5 cellular contexts compared by ENCODE assay signal in genomic region chr7:67269916-67270315, GRCh38.
DNase-seq lines count a peak whose midpoint lies in the region; ATAC-seq, FAIRE-seq and TF ChIP-seq lines count a peak whose summit lies in the region.
"Not testable (repeated sequence)": the region's sequence is repeated elsewhere in the genome, so short reads cannot be mapped to it uniquely, and the experiment has no call there.

No MANE protein-coding gene starts in this region.

- not testable (repeated sequence) for H2AFZ ChIP-seq in GM12878 (ENCODE audit: control insufficient read depth, low read depth, low read length)

- not testable (repeated sequence) for H3K4me3 ChIP-seq in Panc1 (ENCODE audit: low read depth in 2 of 2, low read length in 2 of 2); GM12878

- BruUV-seq in Panc1 (replicated peaks; lab: Mats Ljungman, UMichigan) (TSS peak; percentile 66), GM12878 (replicated peaks; lab: Mats Ljungman, UMichigan) (TSS peak; percentile 57)

- not testable (repeated sequence) for FAIRE-seq in GM12878 (lab: Jason Lieb, UNC)

- TF ChIP-seq CTCF in Panc1 (IDR thresholded peaks at IDR 0.05); GM12878 (IDR thresholded peaks at IDR 0.05 in 2 of 3, conservative IDR thresholded peaks at IDR 0.05 in 1 of 3; ENCODE audit: control insufficient read depth in 2 of 3, extremely low read depth in 1 of 3, insufficient read depth in 1 of 3, low read depth in 3 of 3, low read length in 3 of 3): not testable (repeated sequence)

- H3K4me2 ChIP-seq in GM12878 (ENCODE audit: control insufficient read depth, insufficient read depth): not testable (repeated sequence)

- not testable (repeated sequence) for ATAC-seq in Panc1; GM12878; central memory CD8-positive, alpha-beta T cell (replicated peaks; ENCODE audit: extremely low read depth, poor library complexity, severe bottlenecking)

- TF ChIP-seq EP300 in GM12878 (IDR thresholded peaks at IDR 0.05; ENCODE audit: borderline replicate concordance in 1 of 2, control insufficient read depth in 1 of 2, low read depth in 2 of 2, low read length in 2 of 2): not testable (repeated sequence)

- in situ Hi-C loops in Panc1 (cut with HindIII; ENCODE audit: low pct_unique_long_range_greater_than_20kb, low sequenced_read_pairs); SK-MEL-5 (cut with HindIII; ENCODE audit: low pct_unique_long_range_greater_than_20kb, low sequenced_read_pairs); GM12878 (cut with MboI): not testable (repeated sequence)

- not testable (repeated sequence) for H3K9me3 ChIP-seq in Panc1 (ENCODE audit: control insufficient read depth, insufficient read depth, low read depth, low read length); GM12878 (replicated peaks; ENCODE audit: control insufficient read depth, insufficient read depth, low read length)

- TF ChIP-seq RAD21 in GM12878 (IDR thresholded peaks at IDR 0.05; ENCODE audit: insufficient read depth, low read depth, low read length): not testable (repeated sequence)

- peak overlapping the region; percentile 42 for H3K27ac Mint-ChIP-seq in central memory CD8-positive, alpha-beta T cell (ENCODE audit: low read depth)

- POLR2A ChIA-PET in Panc1 (lab: Charles Lee): not testable (repeated sequence)
- POLR2A ChIA-PET in GM12878 (lab: Charles Lee): interaction anchor here (0.6 kb wide), 1 partner anchor 64 kb away, joined by 3 read pairs; no protein-coding TSS in a partner anchor

- RAD21 ChIA-PET in GM12878 (lab: Charles Lee; ENCODE audit: unreplicated experiment): not testable (repeated sequence)

- not testable (repeated sequence) for H3K27ac ChIP-seq in Panc1 (ENCODE audit: low read length); GM12878 (ENCODE audit: control insufficient read depth, insufficient read depth)

- H3K9ac ChIP-seq in GM12878 (ENCODE audit: control insufficient read depth, insufficient read depth, low read length): not testable (repeated sequence)

- CTCF ChIA-PET in Panc1 (lab: Charles Lee); GM12878 (lab: Yijun Ruan, JAX): not testable (repeated sequence)

- not testable (repeated sequence) for H3K9me3 Mint-ChIP-seq in central memory CD8-positive, alpha-beta T cell

- H3K79me2 ChIP-seq in GM12878 (ENCODE audit: control insufficient read depth, insufficient read depth, low read length): not testable (repeated sequence)

- SMC1A ChIA-PET in GM12878 (lab: Charles Lee; ENCODE audit: uncharacterized antibody, unreplicated experiment): not testable (repeated sequence)

- not testable (repeated sequence) for H3K27me3 ChIP-seq in Panc1 (ENCODE audit: control insufficient read depth, insufficient read depth, low read length); GM12878 (replicated peaks in 1 of 2; ENCODE audit: control insufficient read depth in 2 of 2, insufficient read depth in 2 of 2, low read length in 1 of 2)

- TF ChIP-seq POLR2A in GM12878 (IDR thresholded peaks at IDR 0.05; ENCODE audit: low read depth, low read length): not testable (repeated sequence)

- WGBS in GM12878 (ENCODE audit: insufficient coverage, insufficient replicate concordance, low lambda C conversion rate, missing lambda C conversion rate): 97% methylated on average over 2 of the region's 2 CpGs

- not testable (repeated sequence) for H3K36me3 ChIP-seq in Panc1 (ENCODE audit: control insufficient read depth, insufficient read depth, low read length); GM12878 (ENCODE audit: control insufficient read depth in 2 of 2, insufficient read depth in 2 of 2, low read length in 1 of 2)

- not testable (repeated sequence) for H3K4me1 ChIP-seq in Panc1 (ENCODE audit: control insufficient read depth, insufficient read depth, low read length); GM12878 (ENCODE audit: control insufficient read depth, insufficient read depth, low read length)

- H3K4me3 Mint-ChIP-seq in central memory CD8-positive, alpha-beta T cell: not testable (repeated sequence)

- DNase-seq in Panc1 (ENCODE audit: low read depth, low spot score); GM12878 (ENCODE audit: low read depth, low spot score); central memory CD8-positive, alpha-beta T cell (ENCODE audit: low spot score in 2 of 2): not testable (repeated sequence)
- DNase-seq in SK-MEL-5 (ENCODE audit: low read depth, low spot score): peak; percentile 72
- DNase-seq in foreskin melanocyte: peak; percentile 54

- H3K4me1 Mint-ChIP-seq in central memory CD8-positive, alpha-beta T cell: not testable (repeated sequence)

- intact Hi-C loops in Panc1 (cut with micrococcal nuclease; ENCODE audit: unreplicated experiment); GM12878 (cut with micrococcal nuclease; ENCODE audit: unreplicated experiment): not testable (repeated sequence)

- not testable (repeated sequence) for H3K36me3 Mint-ChIP-seq in central memory CD8-positive, alpha-beta T cell (ENCODE audit: insufficient read depth)

- H4K20me1 ChIP-seq in GM12878 (ENCODE audit: control insufficient read depth, insufficient read depth): not testable (repeated sequence)

- not testable (repeated sequence) for H3K27me3 Mint-ChIP-seq in central memory CD8-positive, alpha-beta T cell
